8 cellular contexts compared by ENCODE assay signal in the genomic region with DNA sequence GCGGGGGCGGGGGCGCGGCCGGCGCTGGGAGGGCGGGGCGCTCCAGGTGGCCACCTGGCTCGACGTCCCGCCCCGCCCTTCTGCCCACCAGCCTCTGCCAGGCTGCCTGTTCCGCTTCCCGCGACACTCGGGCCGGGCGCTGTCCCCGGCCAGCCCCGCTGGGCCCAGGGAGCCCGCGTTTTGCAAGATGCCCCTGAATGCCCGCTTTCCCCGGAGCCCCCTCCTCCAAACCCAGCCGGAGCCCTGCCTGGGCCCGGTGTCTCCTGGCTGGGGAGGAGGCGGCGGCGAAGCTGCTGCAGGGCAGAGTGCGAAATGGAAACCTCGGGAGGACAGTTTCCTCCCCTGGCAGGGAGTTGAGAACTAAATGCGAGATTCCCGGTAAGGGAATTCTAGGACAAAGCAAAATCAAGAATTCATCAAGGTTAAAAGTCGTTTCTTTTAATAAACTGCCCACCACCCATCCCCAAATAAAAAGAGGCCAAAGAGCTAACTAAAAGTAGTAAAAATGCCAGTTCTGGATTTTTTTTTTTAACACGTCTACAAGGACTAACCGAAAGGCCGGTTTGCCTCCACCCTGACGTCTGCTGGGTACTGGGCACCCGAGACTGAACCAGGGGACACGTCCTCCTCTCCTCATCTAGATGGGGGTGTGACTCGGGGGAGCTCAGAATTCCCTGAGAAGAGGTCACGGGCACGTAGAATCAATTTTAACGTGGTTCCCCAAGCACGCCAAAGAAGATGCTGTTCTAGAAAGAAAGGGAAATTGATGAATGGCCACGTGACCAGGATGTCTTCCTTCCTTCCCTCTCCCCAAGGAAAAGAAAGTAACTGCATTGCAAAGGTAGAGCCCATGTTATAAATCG.
DNase-seq lines count a peak whose midpoint lies in the region; ATAC-seq and TF ChIP-seq lines count a peak whose summit lies in the region.

No MANE protein-coding gene starts in this region.

- WGBS in hepatocyte (ENCODE audit: low lambda C conversion rate, missing lambda C conversion rate), result 18% methylated on average over 24 of the region's 47 CpGs

- no peaks in the 10 kb centered on the region for H3K27me3 ChIP-seq in hepatocyte

- H3K4me2 ChIP-seq in hepatocyte, result peak overlapping the region; percentile 95

- no peak for TF ChIP-seq CTCF in VCaP (conservative IDR thresholded peaks at IDR 0.05)
- TF ChIP-seq CTCF in hepatocyte (IDR thresholded peaks at IDR 0.05; ENCODE audit: poor library complexity), result no peak

- no peaks in the 10 kb centered on the region for H3K9me3 ChIP-seq in hepatocyte (ENCODE audit: low read depth)

- H3K27ac ChIP-seq in VCaP (peak overlapping the region; percentile 96), hepatocyte (peak overlapping the region; percentile 93), skin epidermis (peak overlapping the region in 19 of 21 experiments; percentile 33 to 84 (median 72))

- DNase-seq in DMS53 treated with DMSO at 0.1 percent for 48 hours (lab: John Stamatoyannopoulos, UW; ENCODE audit: unreplicated experiment) (peak; percentile 91), hepatocyte (ENCODE audit: low spot score) (peak; percentile 26), pons (ENCODE audit: low spot score) (no peak)

- peaks cover 21% of the 10 kb centered on the region for H3K79me2 ChIP-seq in hepatocyte

- no peaks in the 10 kb centered on the region for H3K36me3 ChIP-seq in hepatocyte (replicated peaks; ENCODE audit: insufficient read depth, low read depth)

- H3K4me3 ChIP-seq in hepatocyte (peak overlapping the region; percentile 71), skin epidermis (peak overlapping the region; percentile 51 to 87 (median 72))

- peaks cover 8% of the 10 kb centered on the region for H3K4me1 ChIP-seq in hepatocyte (ENCODE audit: insufficient read depth)

- H2AFZ ChIP-seq in hepatocyte, result peak overlapping the region; percentile 87

- no peaks in the 10 kb centered on the region for H3K9me2 ChIP-seq in hepatocyte (replicated peaks; ENCODE audit: insufficient read depth)

- ATAC-seq in GM19324 (IDR thresholded peaks at IDR 0.05; ENCODE audit: low FRiP score, unreplicated experiment) (peak; percentile 48), HG03565 (IDR thresholded peaks at IDR 0.05; ENCODE audit: unreplicated experiment) (peak; percentile 29), HG03571 (IDR thresholded peaks at IDR 0.05; ENCODE audit: unreplicated experiment) (no peak)

- H4K20me1 ChIP-seq in hepatocyte (ENCODE audit: insufficient read depth, poor library complexity, severe bottlenecking), result no peaks in the 10 kb centered on the region
